Comparison of ENCODE assay signal across 20 cellular contexts in the genomic region with DNA sequence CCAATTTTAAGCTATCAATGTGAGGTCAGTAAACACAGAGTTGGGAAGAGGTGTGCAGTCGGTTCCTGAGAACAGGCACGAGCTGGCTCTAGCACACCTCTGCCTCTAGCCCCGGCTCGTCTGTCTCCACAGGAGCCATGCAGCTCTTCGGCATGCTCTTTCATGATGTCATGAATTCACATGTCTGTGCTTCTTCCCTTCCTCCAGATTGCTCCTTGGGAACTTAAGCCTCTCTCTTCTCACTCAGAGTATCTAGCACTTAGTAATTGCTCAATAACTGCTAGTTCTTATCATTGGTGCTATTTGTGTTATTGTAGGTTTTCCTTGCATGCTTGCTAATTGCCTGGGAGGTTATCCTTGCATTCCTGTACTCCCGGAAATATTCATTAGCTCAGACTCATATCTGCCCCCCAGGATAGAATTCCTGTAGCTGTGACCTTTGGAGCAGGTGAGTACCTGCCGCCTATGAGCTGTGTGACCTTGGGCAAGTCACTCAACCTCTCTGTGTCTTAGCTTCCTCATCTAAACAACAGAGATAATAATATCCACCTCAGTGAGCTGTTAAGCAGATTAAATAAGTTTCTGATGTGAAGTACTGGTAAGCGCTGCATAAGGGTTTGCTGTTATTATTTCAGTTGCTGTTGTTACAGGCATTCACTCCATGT. TPM values are rescaled to one million over a fixed set of nuclear protein-coding genes. Genes with fewer than 3 reads are reported as not detected.
DNase-seq lines count a peak whose midpoint lies in the region; ATAC-seq and TF ChIP-seq lines count a peak whose summit lies in the region.
"Had no signal": no experiment of that assay in that cellular context is flagged by ENCODE, and none has a peak within 500 bp of the region (broad histone marks: within the 10 kb centered on the region; RNA-seq: fewer than 3 reads in every experiment).

No MANE protein-coding gene starts in this region.

- DNase-seq in heart right ventricle, result no peak
- DNase-seq in left cardiac atrium, result no peak
- no peak for DNase-seq in body of pancreas
- peak; percentile 63 for DNase-seq in hepatocyte (ENCODE audit: low spot score)
- no peak for DNase-seq in vagina (ENCODE audit: extremely low spot score in 2 of 2)
- DNase-seq in epidermal melanocyte (ENCODE audit: insufficient read length, low spot score), result no peak
- DNase-seq in NCI-H524 treated with DMSO at 0.1 percent for 48 hours (lab: John Stamatoyannopoulos, UW), result no peak
- no peak for DNase-seq in WERI-Rb-1
- DNase-seq: activated B cell treated with CpG ODN at 0.5 μM for 24 hours; activated CD8-positive, alpha-beta memory T cell treated with anti-CD3 and anti-CD28 coated beads for 24 hours; CD4-positive, alpha-beta T cell; NCI-H1436; NCI-H2227 treated with DMSO at 0.1 percent for 48 hours; SHP77 treated with DMSO at 0.1 percent for 48 hours; T-helper 2 cell had no signal

- H3K4me1 ChIP-seq in heart right ventricle, result peaks cover 0 to 38% (median 13%) of the 10 kb centered on the region in 9 donors
- peaks cover 36% of the 10 kb centered on the region for H3K4me1 ChIP-seq in body of pancreas
- H3K4me1 ChIP-seq in hepatocyte (ENCODE audit: insufficient read depth), result peaks cover 3% of the 10 kb centered on the region
- peaks cover 8% of the 10 kb centered on the region for H3K4me1 ChIP-seq in vagina
- H3K4me1 ChIP-seq: HAP-1 had no signal

- no peak overlapping the region for H3K4me2 ChIP-seq in hepatocyte

- no peaks in the 10 kb centered on the region for H3K27me3 ChIP-seq in heart right ventricle
- no peaks in the 10 kb centered on the region for H3K27me3 ChIP-seq in body of pancreas
- H3K27me3 ChIP-seq in hepatocyte, result no peaks in the 10 kb centered on the region
- no peaks in the 10 kb centered on the region for H3K27me3 ChIP-seq in vagina
- peaks cover 3% of the 10 kb centered on the region for H3K27me3 ChIP-seq in WERI-Rb-1 (ENCODE audit: insufficient read depth, low read depth, severe bottlenecking)

- no peaks in the 10 kb centered on the region for H4K20me1 ChIP-seq in hepatocyte (ENCODE audit: insufficient read depth, poor library complexity, severe bottlenecking)

- peaks cover 0 to 83% (median 28%) of the 10 kb centered on the region in 9 donors for H3K36me3 ChIP-seq in heart right ventricle
- H3K36me3 ChIP-seq in body of pancreas (replicated peaks in 1 of 2; ENCODE audit: insufficient read depth in 1 of 2, low read depth in 2 of 2), result no peaks in the 10 kb centered on the region
- H3K36me3 ChIP-seq in hepatocyte (replicated peaks; ENCODE audit: insufficient read depth, low read depth), result no peaks in the 10 kb centered on the region
- H3K36me3 ChIP-seq in vagina, result no peaks in the 10 kb centered on the region
- no peaks in the 10 kb centered on the region for H3K36me3 ChIP-seq in WERI-Rb-1
- H3K36me3 ChIP-seq: HAP-1 had no signal

- H3K4me3 ChIP-seq in heart right ventricle (no peak overlapping the region), body of pancreas (no peak overlapping the region), hepatocyte (no peak overlapping the region), vagina (no peak overlapping the region), WERI-Rb-1 (ENCODE audit: low read depth, low read length) (no peak overlapping the region)
- H3K4me3 ChIP-seq: HAP-1 had no signal

- no peaks in the 10 kb centered on the region for H3K79me2 ChIP-seq in hepatocyte

- ATAC-seq in heart right ventricle (peak in 1 of 8 donors; percentile 4), left cardiac atrium (no peak), body of pancreas (peak; percentile 34)

- H3K27ac ChIP-seq in heart right ventricle (peak overlapping the region in 9 of 10 donors; percentile 20 to 60 (median 46)), body of pancreas (peak overlapping the region in 2 of 4 donors; percentile 15 to 32), hepatocyte (peak overlapping the region; percentile 88), vagina (peak overlapping the region; percentile 46), WERI-Rb-1 (no peak overlapping the region)

- H3K9me3 ChIP-seq in heart right ventricle (no peaks in the 10 kb centered on the region), body of pancreas (no peaks in the 10 kb centered on the region), hepatocyte (ENCODE audit: low read depth) (no peaks in the 10 kb centered on the region), vagina (no peaks in the 10 kb centered on the region), WERI-Rb-1 (ENCODE audit: severe bottlenecking) (no peaks in the 10 kb centered on the region)
- H3K9me3 ChIP-seq: HAP-1 had no signal

- intact Hi-C loops in heart right ventricle (cut with DNase I), result loop anchor here in 4 of 10 donors (10.0 kb wide), 1 partner anchor 188 kb away; no protein-coding TSS in a partner anchor
- intact Hi-C loops in left cardiac atrium (cut with DNase I), result loop anchor here in 1 of 2 donors (10.0 kb wide), 1 partner anchor 228 kb away; the partner anchor contains the start of gene PPP4R4
- intact Hi-C loops in body of pancreas (cut with DNase I), result no loop called here
- intact Hi-C loops in vagina (cut with DNase I), result no loop called here

- WGBS in heart right ventricle, 2 donors, result 74 to 84% methylated on average over 8 of the region's 8 CpGs
- 58% methylated on average over 8 of the region's 8 CpGs for WGBS in body of pancreas, 2 donors
- 59% methylated on average over 8 of the region's 8 CpGs for WGBS in hepatocyte (ENCODE audit: low lambda C conversion rate, missing lambda C conversion rate)

- TF ChIP-seq CTCF in heart right ventricle (IDR thresholded peaks at IDR 0.05) (no peak), body of pancreas (IDR thresholded peaks at IDR 0.05) (no peak), hepatocyte (IDR thresholded peaks at IDR 0.05; ENCODE audit: poor library complexity) (no peak), vagina (IDR thresholded peaks at IDR 0.05) (no peak), WERI-Rb-1 (IDR thresholded peaks at IDR 0.05; ENCODE audit: low read depth, low read length) (no peak)

- no peak for TF ChIP-seq POLR2A in body of pancreas (IDR thresholded peaks at IDR 0.05)
- TF ChIP-seq POLR2A in vagina (IDR thresholded peaks at IDR 0.05), result no peak

- H2AFZ ChIP-seq in hepatocyte, result no peak overlapping the region

- no peaks in the 10 kb centered on the region for H3K9me2 ChIP-seq in hepatocyte (replicated peaks; ENCODE audit: insufficient read depth)

RNA-seq across cellular contexts. Expression of gene FAM181A, which starts 19.5 kb away (rescaled TPM):
- total RNA-seq in heart right ventricle (not detected), left cardiac atrium (not detected), body of pancreas (not detected), hepatocyte (not detected in 2 replicates), vagina (not detected)
- polyA plus RNA-seq in heart right ventricle (not detected), hepatocyte (0.90 TPM in 1 of 2 replicates, not detected in the other)
- total RNA-seq: activated B cell treated with CpG ODN at 0.5 μM for 24 hours; CD4-positive, alpha-beta T cell; endodermal cell; natural killer cell treated with Interleukin-12 subunit alpha and Interleukin-12 subunit beta and Interleukin-15 and Interleukin-18, amount 100 ng/mL, for 72 hours had no signal
- polyA plus RNA-seq: adipose tissue had no signal

RNA-seq across cellular contexts. Expression of gene ASB2, which starts 29.7 kb away (rescaled TPM):
- total RNA-seq in heart right ventricle (100 to 1,000 TPM in 9 of 10 donors, 10 to 100 TPM in 1; 85.7 to 253 (median 168) TPM), left cardiac atrium (100 to 1,000 TPM; 102 to 105 TPM), body of pancreas (1 to 10 TPM in 1 of 2 donors, under 1 TPM in 1; 0.33 to 7.0 TPM), hepatocyte (0.53 and 1.8 TPM in 2 replicates), vagina (24.1 TPM)
- polyA plus RNA-seq in heart right ventricle (100 to 1,000 TPM in 1 of 2 donors, 10 to 100 TPM in 1; 19.6 to 374 TPM), hepatocyte (0.27 and 0.32 TPM in 2 replicates)

RNA-seq across cellular contexts. Expression of gene CCDC197, which starts 50.5 kb away (rescaled TPM):
- total RNA-seq in heart right ventricle (1 to 10 TPM in 3 of 10 donors, under 1 TPM in 6, not detected in 1; 0.40 to 1.6 (median 0.75) TPM), left cardiac atrium (not detected), body of pancreas (not detected), hepatocyte (not detected in 2 replicates), vagina (not detected)
- polyA plus RNA-seq in heart right ventricle (1 to 10 TPM in 1 of 2 donors, not detected in 1; 1.3 TPM), hepatocyte (not detected in 2 replicates)
- total RNA-seq: activated B cell treated with CpG ODN at 0.5 μM for 24 hours; CD4-positive, alpha-beta T cell; cerebellum; endodermal cell; natural killer cell treated with Interleukin-12 subunit alpha and Interleukin-12 subunit beta and Interleukin-15 and Interleukin-18, amount 100 ng/mL, for 72 hours had no signal
- polyA plus RNA-seq: adipose tissue had no signal
